In the genomic region with DNA sequence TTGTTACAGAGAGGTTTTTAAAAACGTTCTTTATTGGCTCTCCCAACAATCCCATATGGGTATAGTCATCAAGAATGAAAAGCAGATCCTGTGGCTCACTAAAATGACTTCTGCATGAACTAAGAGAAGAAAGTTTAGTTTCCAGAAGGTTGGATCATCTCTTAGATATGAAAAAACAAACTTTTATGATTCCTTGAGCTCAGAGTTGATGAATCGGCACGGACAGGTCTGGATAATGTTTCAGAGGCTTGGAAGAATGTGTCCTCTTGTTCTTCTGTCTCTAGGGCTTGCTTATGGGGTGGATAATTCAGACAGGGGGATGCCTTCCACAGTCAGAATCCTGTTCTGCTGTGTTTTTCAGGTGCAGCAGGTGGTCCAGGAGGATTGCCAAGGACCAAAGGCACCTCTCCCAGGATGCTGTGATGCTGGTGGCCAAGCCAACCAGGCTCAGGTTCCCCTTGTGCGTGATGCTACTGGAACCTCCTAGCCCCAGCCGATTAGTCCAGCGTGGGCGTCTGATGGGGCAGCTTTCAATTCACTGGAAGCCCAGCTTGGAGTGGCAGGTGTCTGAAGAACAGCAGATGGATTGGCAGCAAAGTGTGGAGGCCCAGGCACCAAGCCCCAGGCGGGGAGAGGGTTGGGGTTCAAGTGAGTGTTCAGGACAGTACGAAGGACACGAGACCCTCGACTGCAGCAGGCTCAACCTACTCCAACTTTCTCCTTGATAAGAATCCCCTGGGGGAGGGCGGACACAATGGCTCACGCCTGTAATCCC, we compare ENCODE assay signal across 21 cellular contexts. TPM values are rescaled to one million over a fixed set of nuclear protein-coding genes. Genes with fewer than 3 reads are reported as not detected.
DNase-seq lines count a peak whose midpoint lies in the region; ATAC-seq and TF ChIP-seq lines count a peak whose summit lies in the region.
"Had no signal": no experiment of that assay in that cellular context is flagged by ENCODE, and none has a peak within 500 bp of the region (broad histone marks: within the 10 kb centered on the region; RNA-seq: fewer than 3 reads in every experiment).

No MANE protein-coding gene starts in this region.

- DNase-seq in ELR (ENCODE audit: low read depth): peak; percentile 33
- peak; percentile 65 to 80 for DNase-seq in foreskin fibroblast
- peak; percentile 58 for DNase-seq in type B pancreatic cell (ENCODE audit: extremely low spot score, unreplicated experiment)
- DNase-seq in HEK293T (ENCODE audit: extremely low spot score): no peak
- DNase-seq in GM23338 (ENCODE audit: low spot score): no peak
- DNase-seq in left lobe of liver (ENCODE audit: low spot score): no peak
- DNase-seq: activated CD4-positive, alpha-beta memory T cell treated with anti-CD3 and anti-CD28 coated beads, Interleukin-2, amount 10 ng/mL, durations not matched to agents 7 days and 5 days; activated T-cell treated with anti-CD3 and anti-CD28 coated beads, Interleukin-2, amount 50 U/mL, for 4 hours; cortex of kidney; GOT3; NCI-H2029 treated with DMSO at 0.1 percent for 48 hours; NK-92 treated with Interleukin-12 subunit alpha and Interleukin-12 subunit beta, amount 100 ng/mL, for 24 hours; stimulated activated CD4-positive, alpha-beta T cell treated with anti-CD3 and anti-CD28 coated beads, Interleukin-2, amount 100 ng/mL, for 24 hours had no signal

- peaks cover 10% of the 10 kb centered on the region for H3K4me1 Mint-ChIP-seq in type B pancreatic cell (ENCODE audit: unreplicated experiment)
- peaks cover 4% of the 10 kb centered on the region; the same call in 1 of the 3 replicates for H3K4me1 Mint-ChIP-seq in GM23338

- no peaks in the 10 kb centered on the region for H3K36me3 Mint-ChIP-seq in type B pancreatic cell
- H3K36me3 Mint-ChIP-seq in GM23338 (ENCODE audit: low read depth): no peaks in the 10 kb centered on the region
- H3K36me3 Mint-ChIP-seq: activated naive CD4-positive, alpha-beta T cell treated with anti-CD3 and anti-CD28 coated beads, Interleukin-2, amount 50 U/mL, for 72 hours; CD4-positive, CD25-positive, alpha-beta regulatory T cell had no signal

- H4K20me1 ChIP-seq in GM23338 (replicated peaks; ENCODE audit: insufficient read depth): no peaks in the 10 kb centered on the region

- H3K79me2 ChIP-seq in GM23338 (replicated peaks; ENCODE audit: insufficient read depth): no peaks in the 10 kb centered on the region

- POLR2A ChIA-PET in HEK293T (lab: Yijun Ruan, JAX): interaction anchor here (1.0 kb wide), 1 partner anchor 129 kb away, joined by 3 read pairs; no protein-coding TSS in a partner anchor

- no peaks in the 10 kb centered on the region for H3K9me2 ChIP-seq in GM23338 (ENCODE audit: insufficient read depth)

- H2AFZ ChIP-seq in GM23338: no peak overlapping the region

- CTCF ChIA-PET in HEK293T (lab: Yijun Ruan, JAX): interaction anchor here (0.5 to 0.7 kb wide), 3 partner anchors 111 to 260 kb away, joined by 3 read pairs; no protein-coding TSS in a partner anchor

- peaks cover 5% of the 10 kb centered on the region for H3K27me3 Mint-ChIP-seq in type B pancreatic cell
- H3K27me3 Mint-ChIP-seq in GM23338 (ENCODE audit: insufficient read depth, low read depth, poor library complexity): no peaks in the 10 kb centered on the region

- ATAC-seq in SK-N-SH treated with all-trans-retinoic acid at 6 μM for 48 hours (peak; percentile 56), GM23338 (no peak), left lobe of liver (no peak)
- ATAC-seq: gastroesophageal sphincter, sciatic nerve had no signal

- H3K4me2 ChIP-seq in GM23338: no peak overlapping the region

- H3K27me3 ChIP-seq in GM23338 (ENCODE audit: insufficient read depth): no peaks in the 10 kb centered on the region
- H3K27me3 ChIP-seq: gastroesophageal sphincter had no signal

- no peaks in the 10 kb centered on the region for H3K36me3 ChIP-seq in GM23338 (ENCODE audit: insufficient read depth)
- H3K36me3 ChIP-seq: gastroesophageal sphincter had no signal

- TF ChIP-seq CTCF in foreskin fibroblast (IDR thresholded peaks at IDR 0.05; ENCODE audit: low read depth, low read length) (no peak), type B pancreatic cell (conservative IDR thresholded peaks at IDR 0.05) (no peak), GM23338 (conservative IDR thresholded peaks at IDR 0.05; ENCODE audit: low read depth in 2 of 2) (no peak)

- no peak overlapping the region for H3K4me3 ChIP-seq in foreskin fibroblast (ENCODE audit: low read depth in 1 of 2, low read length in 2 of 2)
- H3K4me3 ChIP-seq in GM23338: no peak overlapping the region
- H3K4me3 ChIP-seq: gastroesophageal sphincter had no signal

- no peaks in the 10 kb centered on the region for H3K4me1 ChIP-seq in GM23338 (ENCODE audit: insufficient read depth)

- no peaks in the 10 kb centered on the region for H3K9me3 Mint-ChIP-seq in type B pancreatic cell
- peaks cover 8% of the 10 kb centered on the region; the same call in 1 of the 3 replicates for H3K9me3 Mint-ChIP-seq in GM23338
- H3K9me3 Mint-ChIP-seq: activated CD4-positive, alpha-beta memory T cell treated with anti-CD3 and anti-CD28 coated beads, Interleukin-2, amount 10 ng/mL, durations not matched to agents 7 days and 5 days; activated T-cell treated with anti-CD3 and anti-CD28 coated beads, Interleukin-2, amount 50 U/mL, for 4 hours had no signal

- H3K4me3 Mint-ChIP-seq in type B pancreatic cell: no peak overlapping the region
- H3K4me3 Mint-ChIP-seq in GM23338: no peak overlapping the region
- H3K4me3 Mint-ChIP-seq: activated CD4-positive, alpha-beta memory T cell treated with anti-CD3 and anti-CD28 coated beads, Interleukin-2, amount 10 ng/mL, durations not matched to agents 7 days and 5 days had no signal

- H3K27ac Mint-ChIP-seq in type B pancreatic cell: no peak overlapping the region
- H3K27ac Mint-ChIP-seq in GM23338: no peak overlapping the region
- H3K27ac Mint-ChIP-seq: activated CD4-positive, alpha-beta memory T cell treated with anti-CD3 and anti-CD28 coated beads, Interleukin-2, amount 10 ng/mL, durations not matched to agents 7 days and 5 days; activated naive CD4-positive, alpha-beta T cell treated with anti-CD3 and anti-CD28 coated beads, Interleukin-2, amount 50 U/mL, for 72 hours had no signal

- H3F3A ChIP-seq in GM23338 (replicated peaks; ENCODE audit: low read depth): no peaks in the 10 kb centered on the region

- H3K27ac ChIP-seq in GM23338 (ENCODE audit: low read depth): no peak overlapping the region

TF ChIP-seq in SK-N-SH treated with all-trans-retinoic acid at 6 μM for 48 hours, 23 proteins besides CTCF, POLR2A, EP300 and RAD21 (continues in another document):
- no peak for TF ChIP-seq ESRRG (CRISPR knock-in tag; IDR thresholded peaks at IDR 0.05)
- TF ChIP-seq ZFP3 (CRISPR knock-in tag; IDR thresholded peaks at IDR 0.05): no peak
- no peak for TF ChIP-seq ZNF70 (CRISPR knock-in tag; IDR thresholded peaks at IDR 0.05)
- no peak for TF ChIP-seq CSDC2 (CRISPR knock-in tag; IDR thresholded peaks at IDR 0.05)
- TF ChIP-seq ZC3H10 (CRISPR knock-in tag; IDR thresholded peaks at IDR 0.05): no peak

TF ChIP-seq in HEK293T, 16 proteins besides CTCF, POLR2A, EP300 and RAD21:
- TF ChIP-seq TARDBP (IDR thresholded peaks at IDR 0.05): no peak
- no peak for TF ChIP-seq CTBP1 (IDR thresholded peaks at IDR 0.05; ENCODE audit: borderline replicate concordance)

TF ChIP-seq in GM23338, 12 proteins besides CTCF, POLR2A, EP300 and RAD21 (continues in another document):
- TF ChIP-seq, protein P1, sequence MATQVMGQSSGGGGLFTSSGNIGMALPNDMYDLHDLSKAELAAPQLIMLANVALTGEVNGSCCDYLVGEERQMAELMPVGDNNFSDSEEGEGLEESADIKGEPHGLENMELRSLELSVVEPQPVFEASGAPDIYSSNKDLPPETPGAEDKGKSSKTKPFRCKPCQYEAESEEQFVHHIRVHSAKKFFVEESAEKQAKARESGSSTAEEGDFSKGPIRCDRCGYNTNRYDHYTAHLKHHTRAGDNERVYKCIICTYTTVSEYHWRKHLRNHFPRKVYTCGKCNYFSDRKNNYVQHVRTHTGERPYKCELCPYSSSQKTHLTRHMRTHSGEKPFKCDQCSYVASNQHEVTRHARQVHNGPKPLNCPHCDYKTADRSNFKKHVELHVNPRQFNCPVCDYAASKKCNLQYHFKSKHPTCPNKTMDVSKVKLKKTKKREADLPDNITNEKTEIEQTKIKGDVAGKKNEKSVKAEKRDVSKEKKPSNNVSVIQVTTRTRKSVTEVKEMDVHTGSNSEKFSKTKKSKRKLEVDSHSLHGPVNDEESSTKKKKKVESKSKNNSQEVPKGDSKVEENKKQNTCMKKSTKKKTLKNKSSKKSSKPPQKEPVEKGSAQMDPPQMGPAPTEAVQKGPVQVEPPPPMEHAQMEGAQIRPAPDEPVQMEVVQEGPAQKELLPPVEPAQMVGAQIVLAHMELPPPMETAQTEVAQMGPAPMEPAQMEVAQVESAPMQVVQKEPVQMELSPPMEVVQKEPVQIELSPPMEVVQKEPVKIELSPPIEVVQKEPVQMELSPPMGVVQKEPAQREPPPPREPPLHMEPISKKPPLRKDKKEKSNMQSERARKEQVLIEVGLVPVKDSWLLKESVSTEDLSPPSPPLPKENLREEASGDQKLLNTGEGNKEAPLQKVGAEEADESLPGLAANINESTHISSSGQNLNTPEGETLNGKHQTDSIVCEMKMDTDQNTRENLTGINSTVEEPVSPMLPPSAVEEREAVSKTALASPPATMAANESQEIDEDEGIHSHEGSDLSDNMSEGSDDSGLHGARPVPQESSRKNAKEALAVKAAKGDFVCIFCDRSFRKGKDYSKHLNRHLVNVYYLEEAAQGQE (IDR thresholded peaks at IDR 0.05; ENCODE audit: unreplicated experiment): no peak
- no peak for TF ChIP-seq STAT1 (IDR thresholded peaks at IDR 0.05; ENCODE audit: unreplicated experiment)
- no peak for TF ChIP-seq CREB1 (CRISPR knock-in tag; IDR thresholded peaks at IDR 0.05; ENCODE audit: low read depth)
- no peak for TF ChIP-seq EZH2phosphoT487 (IDR thresholded peaks at IDR 0.05; ENCODE audit: unreplicated experiment)
- TF ChIP-seq ZNF114 (CRISPR knock-in tag; IDR thresholded peaks at IDR 0.05): no peak
- TF ChIP-seq POLR2AphosphoS5 (IDR thresholded peaks at IDR 0.05; ENCODE audit: low read depth): no peak
- no peak for TF ChIP-seq JUNB (IDR thresholded peaks at IDR 0.05; ENCODE audit: unreplicated experiment)
- TF ChIP-seq, protein P2, sequence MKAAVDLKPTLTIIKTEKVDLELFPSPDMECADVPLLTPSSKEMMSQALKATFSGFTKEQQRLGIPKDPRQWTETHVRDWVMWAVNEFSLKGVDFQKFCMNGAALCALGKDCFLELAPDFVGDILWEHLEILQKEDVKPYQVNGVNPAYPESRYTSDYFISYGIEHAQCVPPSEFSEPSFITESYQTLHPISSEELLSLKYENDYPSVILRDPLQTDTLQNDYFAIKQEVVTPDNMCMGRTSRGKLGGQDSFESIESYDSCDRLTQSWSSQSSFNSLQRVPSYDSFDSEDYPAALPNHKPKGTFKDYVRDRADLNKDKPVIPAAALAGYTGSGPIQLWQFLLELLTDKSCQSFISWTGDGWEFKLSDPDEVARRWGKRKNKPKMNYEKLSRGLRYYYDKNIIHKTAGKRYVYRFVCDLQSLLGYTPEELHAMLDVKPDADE (IDR thresholded peaks at IDR 0.05): no peak
- TF ChIP-seq NANOG (IDR thresholded peaks at IDR 0.05; ENCODE audit: borderline replicate concordance): no peak

RNA-seq across cellular contexts. Expression of a gene that starts 30.3 kb away (rescaled TPM):
- 4.3 and 13.7 TPM in 2 replicates for total RNA-seq in type B pancreatic cell (ENCODE audit: low replicate concordance)
- total RNA-seq in GM23338 (2014; rRNA removed; shearing (Covaris generic)): not detected in 2 replicates
- polyA plus RNA-seq in GM23338 (2016; fragmentation: Nextera tagmentation; extraction: Ambion mirVana): not detected in 2 replicates
- not detected for total RNA-seq in left lobe of liver
- total RNA-seq: activated CD4-positive, alpha-beta memory T cell treated with anti-CD3 and anti-CD28 coated beads, Interleukin-2, amount 10 ng/mL, durations not matched to agents 7 days and 5 days; activated naive CD4-positive, alpha-beta T cell treated with anti-CD3 and anti-CD28 coated beads, Interleukin-2, amount 50 U/mL, for 72 hours; activated T-cell treated with anti-CD3 and anti-CD28 coated beads, Interleukin-2, amount 50 U/mL, for 4 hours; CD4-positive, CD25-positive, alpha-beta regulatory T cell; endothelial cell of umbilical vein; liver; omental fat pad; sciatic nerve had no signal
- polyA plus RNA-seq: CD4-positive, CD25-positive, alpha-beta regulatory T cell; endothelial cell of umbilical vein; liver had no signal

Comparison
In these comparisons a context has a peak if more than half of its experiments do, and no peak if none do; other contexts are left out.
1. DNase-seq: peak in ELR (single experiment), foreskin fibroblast (2 of 2) and type B pancreatic cell (single experiment); none in HEK293T (single experiment), GM23338 (single experiment) and left lobe of liver (single experiment).